In the genomic region with DNA sequence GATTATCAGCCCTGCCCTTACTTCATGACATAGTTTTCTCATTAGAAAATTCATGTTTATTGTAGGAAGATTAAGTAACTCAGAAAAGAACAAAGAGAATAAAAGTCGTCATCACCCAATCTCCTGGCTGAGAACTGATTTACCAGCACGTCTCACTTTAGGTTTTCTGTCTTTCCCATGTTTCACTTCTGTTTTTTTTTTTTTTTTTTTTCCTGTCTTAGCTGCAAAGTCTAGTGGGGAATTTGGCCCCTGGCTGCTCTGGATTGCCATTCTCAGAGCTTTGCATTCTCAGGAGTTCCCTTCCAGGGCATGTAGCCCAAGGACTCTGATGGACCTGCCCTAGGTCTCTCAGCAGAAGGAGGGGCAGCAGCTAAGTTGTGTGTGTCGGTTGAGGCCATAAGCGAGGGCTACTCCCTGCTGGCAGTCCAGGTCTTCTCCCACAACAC, we compare ENCODE assay signal across 2 cellular contexts.
TF ChIP-seq lines count a peak whose summit lies in the region.

No MANE protein-coding gene starts in this region.

TF ChIP-seq in IMR-90, 13 proteins besides CTCF, POLR2A, EP300 and RAD21:
- TF ChIP-seq NFE2L2 (IDR thresholded peaks at IDR 0.05; ENCODE audit: low read depth, low read length) (no peak), MAFK (IDR thresholded peaks at IDR 0.05; ENCODE audit: low read depth, low read length) (no peak), CEBPB (IDR thresholded peaks at IDR 0.05; ENCODE audit: low read depth, low read length) (no peak), MAZ (IDR thresholded peaks at IDR 0.05; ENCODE audit: borderline replicate concordance, low read depth, low read length) (no peak), CHD1 (IDR thresholded peaks at IDR 0.05; ENCODE audit: low read depth, low read length) (no peak), MXI1 (IDR thresholded peaks at IDR 0.05; ENCODE audit: borderline replicate concordance, low read depth, low read length) (no peak), RFX5 (IDR thresholded peaks at IDR 0.05; ENCODE audit: low read depth, low read length) (no peak), RCOR1 (IDR thresholded peaks at IDR 0.05; ENCODE audit: insufficient replicate concordance, low read length) (no peak), SMC3 (IDR thresholded peaks at IDR 0.05; ENCODE audit: low read depth, low read length) (no peak), BHLHE40 (IDR thresholded peaks at IDR 0.05; ENCODE audit: low read depth, low read length) (no peak), FOS (IDR thresholded peaks at IDR 0.05; ENCODE audit: low read depth, low read length) (no peak)
- TF ChIP-seq, protein P1, sequence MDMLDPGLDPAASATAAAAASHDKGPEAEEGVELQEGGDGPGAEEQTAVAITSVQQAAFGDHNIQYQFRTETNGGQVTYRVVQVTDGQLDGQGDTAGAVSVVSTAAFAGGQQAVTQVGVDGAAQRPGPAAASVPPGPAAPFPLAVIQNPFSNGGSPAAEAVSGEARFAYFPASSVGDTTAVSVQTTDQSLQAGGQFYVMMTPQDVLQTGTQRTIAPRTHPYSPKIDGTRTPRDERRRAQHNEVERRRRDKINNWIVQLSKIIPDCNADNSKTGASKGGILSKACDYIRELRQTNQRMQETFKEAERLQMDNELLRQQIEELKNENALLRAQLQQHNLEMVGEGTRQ (IDR thresholded peaks at IDR 0.05; ENCODE audit: low read depth, low read length) = no peak
- TF ChIP-seq, protein P2, sequence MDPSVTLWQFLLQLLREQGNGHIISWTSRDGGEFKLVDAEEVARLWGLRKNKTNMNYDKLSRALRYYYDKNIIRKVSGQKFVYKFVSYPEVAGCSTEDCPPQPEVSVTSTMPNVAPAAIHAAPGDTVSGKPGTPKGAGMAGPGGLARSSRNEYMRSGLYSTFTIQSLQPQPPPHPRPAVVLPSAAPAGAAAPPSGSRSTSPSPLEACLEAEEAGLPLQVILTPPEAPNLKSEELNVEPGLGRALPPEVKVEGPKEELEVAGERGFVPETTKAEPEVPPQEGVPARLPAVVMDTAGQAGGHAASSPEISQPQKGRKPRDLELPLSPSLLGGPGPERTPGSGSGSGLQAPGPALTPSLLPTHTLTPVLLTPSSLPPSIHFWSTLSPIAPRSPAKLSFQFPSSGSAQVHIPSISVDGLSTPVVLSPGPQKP (IDR thresholded peaks at IDR 0.05; ENCODE audit: borderline replicate concordance, low read depth, low read length) = no peak

TF ChIP-seq in GM12878, 131 proteins besides CTCF, POLR2A, EP300 and RAD21 (continues in another document):
- TF ChIP-seq ETV6 (conservative IDR thresholded peaks at IDR 0.05 in 1 of 2, IDR thresholded peaks at IDR 0.05 in 1 of 2; ENCODE audit: borderline replicate concordance in 1 of 2, low read depth in 1 of 2) (peak in 1 of 2 experiments; percentile 21; a peak in 1 of 4 replicates), IKZF1 (conservative IDR thresholded peaks at IDR 0.05) (peak; percentile 63; the same call in 1 of the 2 replicates), ASH2L (IDR thresholded peaks at IDR 0.05; ENCODE audit: borderline replicate concordance, low read depth) (no peak), NFIC (IDR thresholded peaks at IDR 0.05; ENCODE audit: low read depth, low read length) (no peak; the same call in 1 of the 2 replicates), TCF7 (IDR thresholded peaks at IDR 0.05; ENCODE audit: borderline replicate concordance) (peak; percentile 36; the same call in 1 of the 2 replicates), JUNB (IDR thresholded peaks at IDR 0.05) (0 out of 2 replicates have a peak, but pooled peaks have one; percentile 15), CHD4 (IDR thresholded peaks at IDR 0.05) (no peak), RUNX3 (IDR thresholded peaks at IDR 0.05; ENCODE audit: low read length) (peak; percentile 42; the same call in 1 of the 2 replicates), HDAC2 (IDR thresholded peaks at IDR 0.05) (no peak), KAT2A (conservative IDR thresholded peaks at IDR 0.05; ENCODE audit: control insufficient read depth, low read depth, low read length) (no peak), BCL11A (IDR thresholded peaks at IDR 0.05; ENCODE audit: low read depth, low read length) (no peak), TCF12 (IDR thresholded peaks at IDR 0.05; ENCODE audit: low read depth, low read length) (no peak), BHLHE40 (IDR thresholded peaks at IDR 0.05; ENCODE audit: borderline replicate concordance in 1 of 2, low read depth in 2 of 2, low read length in 1 of 2) (0 out of 4 replicates have a peak, but pooled peaks of 1 of the 2 experiments have one; percentile 20), SMAD1 (IDR thresholded peaks at IDR 0.05; ENCODE audit: low read depth, partially characterized antibody) (peak; percentile 7), SREBF1 (IDR thresholded peaks at IDR 0.05; ENCODE audit: low read length) (no peak), BACH1 (IDR thresholded peaks at IDR 0.05; ENCODE audit: borderline replicate concordance) (no peak), SPI1 (IDR thresholded peaks at IDR 0.05; ENCODE audit: borderline replicate concordance, insufficient read depth, low read depth, low read length) (peak; percentile 82), ATF7 (IDR thresholded peaks at IDR 0.05; ENCODE audit: low read depth) (peak; percentile 79), RCOR1 (conservative IDR thresholded peaks at IDR 0.05; ENCODE audit: low read depth, low read length) (no peak), ZNF384 (IDR thresholded peaks at IDR 0.05; ENCODE audit: borderline replicate concordance, low read depth, low read length) (peak; percentile 81), MEF2B (IDR thresholded peaks at IDR 0.05; ENCODE audit: partially characterized antibody, poor library complexity, severe bottlenecking) (peak; percentile 28), MTA2 (IDR thresholded peaks at IDR 0.05; ENCODE audit: low read depth) (peak; percentile 37; the same call in 1 of the 2 replicates), CHD1 (IDR thresholded peaks at IDR 0.05; ENCODE audit: low read depth, low read length) (no peak), MEF2A (IDR thresholded peaks at IDR 0.05; ENCODE audit: insufficient read depth, low read depth, low read length) (no peak), NBN (IDR thresholded peaks at IDR 0.05) (peak; percentile 66), POLR2AphosphoS2 (IDR thresholded peaks at IDR 0.05; ENCODE audit: low read depth, low read length) (no peak)
- TF ChIP-seq, protein P3, sequence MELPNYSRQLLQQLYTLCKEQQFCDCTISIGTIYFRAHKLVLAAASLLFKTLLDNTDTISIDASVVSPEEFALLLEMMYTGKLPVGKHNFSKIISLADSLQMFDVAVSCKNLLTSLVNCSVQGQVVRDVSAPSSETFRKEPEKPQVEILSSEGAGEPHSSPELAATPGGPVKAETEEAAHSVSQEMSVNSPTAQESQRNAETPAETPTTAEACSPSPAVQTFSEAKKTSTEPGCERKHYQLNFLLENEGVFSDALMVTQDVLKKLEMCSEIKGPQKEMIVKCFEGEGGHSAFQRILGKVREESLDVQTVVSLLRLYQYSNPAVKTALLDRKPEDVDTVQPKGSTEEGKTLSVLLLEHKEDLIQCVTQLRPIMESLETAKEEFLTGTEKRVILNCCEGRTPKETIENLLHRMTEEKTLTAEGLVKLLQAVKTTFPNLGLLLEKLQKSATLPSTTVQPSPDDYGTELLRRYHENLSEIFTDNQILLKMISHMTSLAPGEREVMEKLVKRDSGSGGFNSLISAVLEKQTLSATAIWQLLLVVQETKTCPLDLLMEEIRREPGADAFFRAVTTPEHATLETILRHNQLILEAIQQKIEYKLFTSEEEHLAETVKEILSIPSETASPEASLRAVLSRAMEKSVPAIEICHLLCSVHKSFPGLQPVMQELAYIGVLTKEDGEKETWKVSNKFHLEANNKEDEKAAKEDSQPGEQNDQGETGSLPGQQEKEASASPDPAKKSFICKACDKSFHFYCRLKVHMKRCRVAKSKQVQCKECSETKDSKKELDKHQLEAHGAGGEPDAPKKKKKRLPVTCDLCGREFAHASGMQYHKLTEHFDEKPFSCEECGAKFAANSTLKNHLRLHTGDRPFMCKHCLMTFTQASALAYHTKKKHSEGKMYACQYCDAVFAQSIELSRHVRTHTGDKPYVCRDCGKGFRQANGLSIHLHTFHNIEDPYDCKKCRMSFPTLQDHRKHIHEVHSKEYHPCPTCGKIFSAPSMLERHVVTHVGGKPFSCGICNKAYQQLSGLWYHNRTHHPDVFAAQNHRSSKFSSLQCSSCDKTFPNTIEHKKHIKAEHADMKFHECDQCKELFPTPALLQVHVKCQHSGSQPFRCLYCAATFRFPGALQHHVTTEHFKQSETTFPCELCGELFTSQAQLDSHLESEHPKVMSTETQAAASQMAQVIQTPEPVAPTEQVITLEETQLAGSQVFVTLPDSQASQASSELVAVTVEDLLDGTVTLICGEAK (IDR thresholded peaks at IDR 0.05; ENCODE audit: borderline replicate concordance) = no peak
- TF ChIP-seq, protein P4, sequence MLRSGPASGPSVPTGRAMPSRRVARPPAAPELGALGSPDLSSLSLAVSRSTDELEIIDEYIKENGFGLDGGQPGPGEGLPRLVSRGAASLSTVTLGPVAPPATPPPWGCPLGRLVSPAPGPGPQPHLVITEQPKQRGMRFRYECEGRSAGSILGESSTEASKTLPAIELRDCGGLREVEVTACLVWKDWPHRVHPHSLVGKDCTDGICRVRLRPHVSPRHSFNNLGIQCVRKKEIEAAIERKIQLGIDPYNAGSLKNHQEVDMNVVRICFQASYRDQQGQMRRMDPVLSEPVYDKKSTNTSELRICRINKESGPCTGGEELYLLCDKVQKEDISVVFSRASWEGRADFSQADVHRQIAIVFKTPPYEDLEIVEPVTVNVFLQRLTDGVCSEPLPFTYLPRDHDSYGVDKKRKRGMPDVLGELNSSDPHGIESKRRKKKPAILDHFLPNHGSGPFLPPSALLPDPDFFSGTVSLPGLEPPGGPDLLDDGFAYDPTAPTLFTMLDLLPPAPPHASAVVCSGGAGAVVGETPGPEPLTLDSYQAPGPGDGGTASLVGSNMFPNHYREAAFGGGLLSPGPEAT (IDR thresholded peaks at IDR 0.05; ENCODE audit: low read depth) = peak; percentile 80
- TF ChIP-seq, protein P5, sequence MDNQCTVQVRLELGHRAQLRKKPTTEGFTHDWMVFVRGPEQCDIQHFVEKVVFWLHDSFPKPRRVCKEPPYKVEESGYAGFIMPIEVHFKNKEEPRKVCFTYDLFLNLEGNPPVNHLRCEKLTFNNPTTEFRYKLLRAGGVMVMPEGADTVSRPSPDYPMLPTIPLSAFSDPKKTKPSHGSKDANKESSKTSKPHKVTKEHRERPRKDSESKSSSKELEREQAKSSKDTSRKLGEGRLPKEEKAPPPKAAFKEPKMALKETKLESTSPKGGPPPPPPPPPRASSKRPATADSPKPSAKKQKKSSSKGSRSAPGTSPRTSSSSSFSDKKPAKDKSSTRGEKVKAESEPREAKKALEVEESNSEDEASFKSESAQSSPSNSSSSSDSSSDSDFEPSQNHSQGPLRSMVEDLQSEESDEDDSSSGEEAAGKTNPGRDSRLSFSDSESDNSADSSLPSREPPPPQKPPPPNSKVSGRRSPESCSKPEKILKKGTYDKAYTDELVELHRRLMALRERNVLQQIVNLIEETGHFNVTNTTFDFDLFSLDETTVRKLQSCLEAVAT (IDR thresholded peaks at IDR 0.05) = no peak
- TF ChIP-seq, protein P6, sequence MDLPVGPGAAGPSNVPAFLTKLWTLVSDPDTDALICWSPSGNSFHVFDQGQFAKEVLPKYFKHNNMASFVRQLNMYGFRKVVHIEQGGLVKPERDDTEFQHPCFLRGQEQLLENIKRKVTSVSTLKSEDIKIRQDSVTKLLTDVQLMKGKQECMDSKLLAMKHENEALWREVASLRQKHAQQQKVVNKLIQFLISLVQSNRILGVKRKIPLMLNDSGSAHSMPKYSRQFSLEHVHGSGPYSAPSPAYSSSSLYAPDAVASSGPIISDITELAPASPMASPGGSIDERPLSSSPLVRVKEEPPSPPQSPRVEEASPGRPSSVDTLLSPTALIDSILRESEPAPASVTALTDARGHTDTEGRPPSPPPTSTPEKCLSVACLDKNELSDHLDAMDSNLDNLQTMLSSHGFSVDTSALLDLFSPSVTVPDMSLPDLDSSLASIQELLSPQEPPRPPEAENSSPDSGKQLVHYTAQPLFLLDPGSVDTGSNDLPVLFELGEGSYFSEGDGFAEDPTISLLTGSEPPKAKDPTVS (IDR thresholded peaks at IDR 0.05; ENCODE audit: low read depth, low read length) = no peak
- TF ChIP-seq, protein P7, sequence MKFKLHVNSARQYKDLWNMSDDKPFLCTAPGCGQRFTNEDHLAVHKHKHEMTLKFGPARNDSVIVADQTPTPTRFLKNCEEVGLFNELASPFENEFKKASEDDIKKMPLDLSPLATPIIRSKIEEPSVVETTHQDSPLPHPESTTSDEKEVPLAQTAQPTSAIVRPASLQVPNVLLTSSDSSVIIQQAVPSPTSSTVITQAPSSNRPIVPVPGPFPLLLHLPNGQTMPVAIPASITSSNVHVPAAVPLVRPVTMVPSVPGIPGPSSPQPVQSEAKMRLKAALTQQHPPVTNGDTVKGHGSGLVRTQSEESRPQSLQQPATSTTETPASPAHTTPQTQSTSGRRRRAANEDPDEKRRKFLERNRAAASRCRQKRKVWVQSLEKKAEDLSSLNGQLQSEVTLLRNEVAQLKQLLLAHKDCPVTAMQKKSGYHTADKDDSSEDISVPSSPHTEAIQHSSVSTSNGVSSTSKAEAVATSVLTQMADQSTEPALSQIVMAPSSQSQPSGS (IDR thresholded peaks at IDR 0.05; ENCODE audit: low read length) = 0 out of 2 replicates have a peak, but pooled peaks have one; percentile 11
- TF ChIP-seq, protein P8, sequence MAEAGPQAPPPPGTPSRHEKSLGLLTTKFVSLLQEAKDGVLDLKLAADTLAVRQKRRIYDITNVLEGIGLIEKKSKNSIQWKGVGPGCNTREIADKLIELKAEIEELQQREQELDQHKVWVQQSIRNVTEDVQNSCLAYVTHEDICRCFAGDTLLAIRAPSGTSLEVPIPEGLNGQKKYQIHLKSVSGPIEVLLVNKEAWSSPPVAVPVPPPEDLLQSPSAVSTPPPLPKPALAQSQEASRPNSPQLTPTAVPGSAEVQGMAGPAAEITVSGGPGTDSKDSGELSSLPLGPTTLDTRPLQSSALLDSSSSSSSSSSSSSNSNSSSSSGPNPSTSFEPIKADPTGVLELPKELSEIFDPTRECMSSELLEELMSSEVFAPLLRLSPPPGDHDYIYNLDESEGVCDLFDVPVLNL (IDR thresholded peaks at IDR 0.05; ENCODE audit: low read depth, low read length) = no peak
- TF ChIP-seq, protein P9, sequence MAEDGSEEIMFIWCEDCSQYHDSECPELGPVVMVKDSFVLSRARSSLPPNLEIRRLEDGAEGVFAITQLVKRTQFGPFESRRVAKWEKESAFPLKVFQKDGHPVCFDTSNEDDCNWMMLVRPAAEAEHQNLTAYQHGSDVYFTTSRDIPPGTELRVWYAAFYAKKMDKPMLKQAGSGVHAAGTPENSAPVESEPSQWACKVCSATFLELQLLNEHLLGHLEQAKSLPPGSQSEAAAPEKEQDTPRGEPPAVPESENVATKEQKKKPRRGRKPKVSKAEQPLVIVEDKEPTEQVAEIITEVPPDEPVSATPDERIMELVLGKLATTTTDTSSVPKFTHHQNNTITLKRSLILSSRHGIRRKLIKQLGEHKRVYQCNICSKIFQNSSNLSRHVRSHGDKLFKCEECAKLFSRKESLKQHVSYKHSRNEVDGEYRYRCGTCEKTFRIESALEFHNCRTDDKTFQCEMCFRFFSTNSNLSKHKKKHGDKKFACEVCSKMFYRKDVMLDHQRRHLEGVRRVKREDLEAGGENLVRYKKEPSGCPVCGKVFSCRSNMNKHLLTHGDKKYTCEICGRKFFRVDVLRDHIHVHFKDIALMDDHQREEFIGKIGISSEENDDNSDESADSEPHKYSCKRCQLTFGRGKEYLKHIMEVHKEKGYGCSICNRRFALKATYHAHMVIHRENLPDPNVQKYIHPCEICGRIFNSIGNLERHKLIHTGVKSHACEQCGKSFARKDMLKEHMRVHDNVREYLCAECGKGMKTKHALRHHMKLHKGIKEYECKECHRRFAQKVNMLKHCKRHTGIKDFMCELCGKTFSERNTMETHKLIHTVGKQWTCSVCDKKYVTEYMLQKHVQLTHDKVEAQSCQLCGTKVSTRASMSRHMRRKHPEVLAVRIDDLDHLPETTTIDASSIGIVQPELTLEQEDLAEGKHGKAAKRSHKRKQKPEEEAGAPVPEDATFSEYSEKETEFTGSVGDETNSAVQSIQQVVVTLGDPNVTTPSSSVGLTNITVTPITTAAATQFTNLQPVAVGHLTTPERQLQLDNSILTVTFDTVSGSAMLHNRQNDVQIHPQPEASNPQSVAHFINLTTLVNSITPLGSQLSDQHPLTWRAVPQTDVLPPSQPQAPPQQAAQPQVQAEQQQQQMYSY (CRISPR knock-in tag; IDR thresholded peaks at IDR 0.05) = no peak
